ENCODE assay signal across 1 cellular context in the genomic region with DNA sequence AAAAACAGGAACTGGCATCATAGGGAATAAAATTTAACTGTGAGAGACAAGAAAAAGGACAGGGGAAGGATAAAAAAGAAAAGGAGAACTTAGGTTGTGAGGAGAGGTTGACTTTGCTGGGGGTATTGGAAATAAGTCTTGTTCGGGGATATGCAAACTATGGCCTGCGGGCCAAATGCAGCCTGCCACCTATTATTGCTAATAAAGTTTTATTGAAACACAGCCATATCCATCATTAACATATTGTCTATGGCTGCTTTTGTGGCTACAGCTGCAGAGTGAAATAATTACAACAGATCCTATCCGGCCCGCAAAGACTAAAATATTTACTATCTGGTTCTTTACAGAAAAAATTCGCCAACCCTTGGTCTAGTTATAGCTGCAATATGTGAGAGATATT.
TF ChIP-seq lines count a peak whose summit lies in the region.

No MANE protein-coding gene starts in this region.

TF ChIP-seq in K562, 482 proteins besides CTCF, POLR2A, EP300 and RAD21 (continued from another document):
- TF ChIP-seq, protein P1, sequence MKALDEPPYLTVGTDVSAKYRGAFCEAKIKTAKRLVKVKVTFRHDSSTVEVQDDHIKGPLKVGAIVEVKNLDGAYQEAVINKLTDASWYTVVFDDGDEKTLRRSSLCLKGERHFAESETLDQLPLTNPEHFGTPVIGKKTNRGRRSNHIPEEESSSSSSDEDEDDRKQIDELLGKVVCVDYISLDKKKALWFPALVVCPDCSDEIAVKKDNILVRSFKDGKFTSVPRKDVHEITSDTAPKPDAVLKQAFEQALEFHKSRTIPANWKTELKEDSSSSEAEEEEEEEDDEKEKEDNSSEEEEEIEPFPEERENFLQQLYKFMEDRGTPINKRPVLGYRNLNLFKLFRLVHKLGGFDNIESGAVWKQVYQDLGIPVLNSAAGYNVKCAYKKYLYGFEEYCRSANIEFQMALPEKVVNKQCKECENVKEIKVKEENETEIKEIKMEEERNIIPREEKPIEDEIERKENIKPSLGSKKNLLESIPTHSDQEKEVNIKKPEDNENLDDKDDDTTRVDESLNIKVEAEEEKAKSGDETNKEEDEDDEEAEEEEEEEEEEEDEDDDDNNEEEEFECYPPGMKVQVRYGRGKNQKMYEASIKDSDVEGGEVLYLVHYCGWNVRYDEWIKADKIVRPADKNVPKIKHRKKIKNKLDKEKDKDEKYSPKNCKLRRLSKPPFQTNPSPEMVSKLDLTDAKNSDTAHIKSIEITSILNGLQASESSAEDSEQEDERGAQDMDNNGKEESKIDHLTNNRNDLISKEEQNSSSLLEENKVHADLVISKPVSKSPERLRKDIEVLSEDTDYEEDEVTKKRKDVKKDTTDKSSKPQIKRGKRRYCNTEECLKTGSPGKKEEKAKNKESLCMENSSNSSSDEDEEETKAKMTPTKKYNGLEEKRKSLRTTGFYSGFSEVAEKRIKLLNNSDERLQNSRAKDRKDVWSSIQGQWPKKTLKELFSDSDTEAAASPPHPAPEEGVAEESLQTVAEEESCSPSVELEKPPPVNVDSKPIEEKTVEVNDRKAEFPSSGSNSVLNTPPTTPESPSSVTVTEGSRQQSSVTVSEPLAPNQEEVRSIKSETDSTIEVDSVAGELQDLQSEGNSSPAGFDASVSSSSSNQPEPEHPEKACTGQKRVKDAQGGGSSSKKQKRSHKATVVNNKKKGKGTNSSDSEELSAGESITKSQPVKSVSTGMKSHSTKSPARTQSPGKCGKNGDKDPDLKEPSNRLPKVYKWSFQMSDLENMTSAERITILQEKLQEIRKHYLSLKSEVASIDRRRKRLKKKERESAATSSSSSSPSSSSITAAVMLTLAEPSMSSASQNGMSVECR (CRISPR knock-in tag; IDR thresholded peaks at IDR 0.05): no peak
- 0 out of 2 replicates have a peak, but pooled peaks have one; percentile 0 for TF ChIP-seq EP400 (IDR thresholded peaks at IDR 0.05)
- TF ChIP-seq MCM5 (IDR thresholded peaks at IDR 0.05; ENCODE audit: low read depth): no peak
- TF ChIP-seq ZNF76 (CRISPR knock-in tag; IDR thresholded peaks at IDR 0.05; ENCODE audit: borderline replicate concordance): no peak
- TF ChIP-seq, protein P2, sequence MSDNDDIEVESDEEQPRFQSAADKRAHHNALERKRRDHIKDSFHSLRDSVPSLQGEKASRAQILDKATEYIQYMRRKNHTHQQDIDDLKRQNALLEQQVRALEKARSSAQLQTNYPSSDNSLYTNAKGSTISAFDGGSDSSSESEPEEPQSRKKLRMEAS (CRISPR knock-in tag; IDR thresholded peaks at IDR 0.05): no peak
- TF ChIP-seq HNRNPLL (IDR thresholded peaks at IDR 0.05; ENCODE audit: low read depth, low read length, poor library complexity, severe bottlenecking): no peak
- TF ChIP-seq TCF7L2 (IDR thresholded peaks at IDR 0.05; ENCODE audit: low read depth, low read length): no peak
- TF ChIP-seq ZNF124 (CRISPR knock-in tag; IDR thresholded peaks at IDR 0.05): no peak
